In the genomic region with DNA sequence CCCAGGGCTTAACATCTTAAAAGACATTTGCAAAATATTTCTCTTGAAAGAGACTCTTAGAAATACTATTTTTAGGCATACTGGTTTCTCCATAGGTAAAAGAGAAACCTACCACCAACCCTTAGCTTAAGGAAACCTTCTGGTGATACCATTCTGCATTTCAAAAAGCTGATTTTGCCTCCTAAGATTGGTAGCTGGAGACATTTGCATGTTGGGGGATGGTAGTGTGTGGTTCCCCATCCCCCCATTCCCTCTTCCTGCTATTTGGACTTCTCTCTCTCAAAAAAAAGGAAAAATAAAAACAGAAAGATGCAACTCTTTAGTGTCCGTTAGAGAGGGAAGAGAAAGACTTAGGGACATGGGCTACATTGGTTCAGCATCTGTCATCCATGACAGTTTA, we compare ENCODE assay signal across 23 cellular contexts. TPM values are rescaled to one million over a fixed set of nuclear protein-coding genes. Genes with fewer than 3 reads are reported as not detected.
"Had no signal": no experiment of that assay in that cellular context is flagged by ENCODE, and none has a peak within 500 bp of the region (broad histone marks: within the 10 kb centered on the region; RNA-seq: fewer than 3 reads in every experiment).

No MANE protein-coding gene starts in this region.

- H3K4me1 Mint-ChIP-seq: activated CD4-positive, alpha-beta T cell treated with anti-CD3 and anti-CD28 coated beads, Interleukin-2, amount 10 ng/mL, durations not matched to agents 24 days and 14 days; immature natural killer cell; naive B cell; stimulated activated memory B cell treated with anti-CD40 and anti-IgM and Interleukin-4, amounts not matched to agents 10 μg/mL and 1 μg/mL and 100 μg/mL, for 72 hours had no signal

- H3K9me3 Mint-ChIP-seq: activated CD4-positive, alpha-beta T cell treated with anti-CD3 and anti-CD28 coated beads, Interleukin-2, amount 10 ng/mL, durations not matched to agents 24 days and 14 days had no signal

- H3K4me3 Mint-ChIP-seq: activated CD4-positive, alpha-beta T cell treated with anti-CD3 and anti-CD28 coated beads, Interleukin-2, amount 10 ng/mL, durations not matched to agents 24 days and 14 days; activated CD8-positive, alpha-beta T cell treated with anti-CD3 and anti-CD28 coated beads for 36 hours; immature natural killer cell; naive B cell; stimulated activated memory B cell treated with anti-CD40 and anti-IgM and Interleukin-4, amounts not matched to agents 10 μg/mL and 1 μg/mL and 100 μg/mL, for 72 hours had no signal

- H3K27ac Mint-ChIP-seq: activated CD4-positive, alpha-beta T cell treated with anti-CD3 and anti-CD28 coated beads, Interleukin-2, amount 10 ng/mL, durations not matched to agents 24 days and 14 days; activated CD8-positive, alpha-beta T cell treated with anti-CD3 and anti-CD28 coated beads for 36 hours; immature natural killer cell; naive B cell; stimulated activated memory B cell treated with anti-CD40 and anti-IgM and Interleukin-4, amounts not matched to agents 10 μg/mL and 1 μg/mL and 100 μg/mL, for 72 hours had no signal

- H3K27ac ChIP-seq: foreskin keratinocyte, neutrophil, pancreas, right lobe of liver, thoracic aorta, upper lobe of right lung had no signal

- H3K9me3 ChIP-seq: mucosa of descending colon, neutrophil, pancreas, right lobe of liver, thoracic aorta, upper lobe of right lung had no signal

- H3K4me3 ChIP-seq: mucosa of descending colon, pancreas, right lobe of liver, thoracic aorta, upper lobe of right lung had no signal

- H3K4me1 ChIP-seq: foreskin keratinocyte, pancreas, right lobe of liver had no signal

- DNase-seq: activated CD4-positive, alpha-beta T cell treated with anti-CD3 and anti-CD28 coated beads, Interleukin-2, amount 10 ng/mL, durations not matched to agents 24 days and 14 days; activated CD8-positive, alpha-beta T cell treated with anti-CD3 and anti-CD28 coated beads for 36 hours; activated naive CD4-positive, alpha-beta T cell treated with anti-CD3 and anti-CD28 coated beads, Interleukin-2, amount 50 U/mL, for 16 hours; activated T-cell treated with anti-CD3 and anti-CD28 coated beads, Interleukin-2, amount 50 U/mL, for 1 hour; foreskin keratinocyte; immature natural killer cell; left ventricle myocardium superior; mucosa of descending colon; naive B cell; pancreas; right lobe of liver; stimulated activated CD4-positive, alpha-beta T cell treated with anti-CD3 and anti-CD28 coated beads, Interleukin-4, amount 100 ng/mL, for 24 hours; T-helper 1 cell; T1000; upper lobe of right lung had no signal

- H3K36me3 ChIP-seq: neutrophil, pancreas, right lobe of liver, thoracic aorta, upper lobe of right lung had no signal

- H3K36me3 Mint-ChIP-seq: immature natural killer cell; stimulated activated memory B cell treated with anti-CD40 and anti-IgM and Interleukin-4, amounts not matched to agents 10 μg/mL and 1 μg/mL and 100 μg/mL, for 72 hours had no signal

RNA-seq across cellular contexts. Expression of a gene that starts 4.2 kb away (rescaled TPM):
- total RNA-seq: activated CD4-positive, alpha-beta T cell treated with anti-CD3 and anti-CD28 coated beads, Interleukin-2, amount 10 ng/mL, durations not matched to agents 24 days and 14 days; activated CD8-positive, alpha-beta T cell treated with anti-CD3 and anti-CD28 coated beads for 36 hours; astrocyte; bronchial epithelial cell; dermis microvascular lymphatic vessel endothelial cell; fibroblast of lung; foreskin keratinocyte; pulmonary artery endothelial cell; thoracic aorta; upper lobe of right lung had no signal
